In genomic region chr10:475709-476457, GRCh38 we compare ENCODE assay signal across 21 cellular contexts.
DNase-seq lines count a peak whose midpoint lies in the region; ATAC-seq lines count a peak whose summit lies in the region.
"Had no signal": no experiment of that assay in that cellular context is flagged by ENCODE, and none has a peak within 500 bp of the region (broad histone marks: within the 10 kb centered on the region; RNA-seq: fewer than 3 reads in every experiment).

No MANE protein-coding gene starts in this region.

- H3K36me3 Mint-ChIP-seq in central memory CD8-positive, alpha-beta T cell (ENCODE audit: insufficient read depth), result peaks cover 5% of the 10 kb centered on the region
- H3K36me3 Mint-ChIP-seq: CD14-positive monocyte had no signal

- no peak for ATAC-seq in central memory CD8-positive, alpha-beta T cell (replicated peaks; ENCODE audit: extremely low read depth, poor library complexity, severe bottlenecking)
- no peak for ATAC-seq in HG03354 (IDR thresholded peaks at IDR 0.05; ENCODE audit: poor library complexity, severe bottlenecking, unreplicated experiment)

- peak; percentile 32 for DNase-seq in activated CD8-positive, alpha-beta memory T cell treated with anti-CD3 and anti-CD28 coated beads for 24 hours
- DNase-seq in activated CD8-positive, alpha-beta memory T cell treated with anti-CD3 and anti-CD28 coated beads, Interleukin-2, amount 50 U/mL, for 48 hours, result no peak
- DNase-seq in central memory CD8-positive, alpha-beta T cell (ENCODE audit: low spot score in 2 of 2), result no peak
- DNase-seq in mesenteric fat pad (ENCODE audit: low spot score), result peak; percentile 87
- DNase-seq in superior temporal gyrus (ENCODE audit: extremely low spot score), result peak; percentile 4
- DNase-seq in NCI-H146 treated with DMSO at 0.1 percent for 48 hours (lab: John Stamatoyannopoulos, UW; ENCODE audit: unreplicated experiment), result no peak
- DNase-seq: 8988T, AML-193, H7, HFFc6, KBM-7, MM.1S, NCI-H1048, NCI-H146, NCI-H2029 treated with DMSO at 0.1 percent for 48 hours, NCI-H226, NCI-H510A treated with DMSO at 0.1 percent for 48 hours, NCI-H748 treated with DMSO at 0.1 percent for 48 hours, SHP77 treated with DMSO at 0.1 percent for 48 hours had no signal

- H3K27me3 Mint-ChIP-seq in central memory CD8-positive, alpha-beta T cell, result no peaks in the 10 kb centered on the region

- H3K4me1 Mint-ChIP-seq in central memory CD8-positive, alpha-beta T cell, result peaks cover 24% of the 10 kb centered on the region
- H3K4me1 Mint-ChIP-seq: CD14-positive monocyte had no signal

- no peak overlapping the region for H3K4me3 Mint-ChIP-seq in central memory CD8-positive, alpha-beta T cell
- H3K4me3 Mint-ChIP-seq: CD14-positive monocyte, HFFc6 had no signal

- peak overlapping the region; percentile 94 for H3K27ac Mint-ChIP-seq in central memory CD8-positive, alpha-beta T cell (ENCODE audit: low read depth)
- H3K27ac Mint-ChIP-seq: CD14-positive monocyte, HFFc6 had no signal

- H3K9me3 Mint-ChIP-seq in central memory CD8-positive, alpha-beta T cell, result peaks cover 11% of the 10 kb centered on the region

Comparison
In these comparisons a context has a peak if more than half of its experiments do, and no peak if none do; other contexts are left out.
1. DNase-seq: peak in activated CD8-positive, alpha-beta memory T cell treated with anti-CD3 and anti-CD28 coated beads for 24 hours (single experiment), mesenteric fat pad (single experiment) and superior temporal gyrus (single experiment); none in activated CD8-positive, alpha-beta memory T cell treated with anti-CD3 and anti-CD28 coated beads, Interleukin-2, amount 50 U/mL, for 48 hours (single experiment), central memory CD8-positive, alpha-beta T cell (0 of 2) and NCI-H146 treated with DMSO at 0.1 percent for 48 hours (single experiment).